Comparison of ENCODE assay signal across 8 cellular contexts in genomic region chr21:45471229-45472052, GRCh38.
DNase-seq lines count a peak whose midpoint lies in the region; ATAC-seq and TF ChIP-seq lines count a peak whose summit lies in the region.

No MANE protein-coding gene starts in this region.

- H3K4me3 ChIP-seq in foreskin fibroblast (ENCODE audit: low read depth in 1 of 2, low read length in 2 of 2) = peak overlapping the region; percentile 17 to 43

- no peaks in the 10 kb centered on the region for H3K27me3 ChIP-seq in CD4-positive, alpha-beta T cell (ENCODE audit: control insufficient read depth, insufficient read depth, low read length)

- CTCF ChIA-PET in CD4-positive, alpha-beta T cell (lab: Charles Lee) = interaction anchor here (1.1 kb wide), 1 partner anchor 9 kb away, joined by 4 read pairs; no protein-coding TSS in a partner anchor
- CTCF ChIA-PET in T-cell (lab: Charles Lee) = no interaction called here

- H3K36me3 Mint-ChIP-seq in CD4-positive, alpha-beta T cell (ENCODE audit: low read depth) = no peaks in the 10 kb centered on the region
- H3K36me3 Mint-ChIP-seq in T-cell = no peaks in the 10 kb centered on the region
- H3K36me3 Mint-ChIP-seq in stimulated activated effector memory CD8-positive, alpha-beta T cell treated with anti-CD3 and anti-CD28 coated beads, Interleukin-12 subunit alpha, Interleukin-12 subunit beta, amount 100 ng/mL, for 72 hours = no peaks in the 10 kb centered on the region

- DNase-seq in CD4-positive, alpha-beta T cell = no peak
- no peak for DNase-seq in T-cell
- peak; percentile 75 to 83 for DNase-seq in foreskin fibroblast
- DNase-seq in pulmonary artery endothelial cell (ENCODE audit: low read depth, low spot score) = peak; percentile 57
- no peak for DNase-seq in UCSD-AML1 (lab: John Stamatoyannopoulos, UW; ENCODE audit: unreplicated experiment)
- DNase-seq in stimulated activated effector memory CD8-positive, alpha-beta T cell treated with anti-CD3 and anti-CD28 coated beads, Interleukin-12 subunit alpha, Interleukin-12 subunit beta, amount 100 ng/mL, for 72 hours (ENCODE audit: low spot score in 2 of 2) = no peak
- no peak for DNase-seq in DMS53 (lab: John Stamatoyannopoulos, UW)

- no peaks in the 10 kb centered on the region for H3K9me3 ChIP-seq in CD4-positive, alpha-beta T cell (ENCODE audit: control insufficient read depth, low read length)

- peaks cover 14% of the 10 kb centered on the region for H3K4me1 Mint-ChIP-seq in CD4-positive, alpha-beta T cell (ENCODE audit: low read depth)
- peaks cover 13 to 30% (median 14%) of the 10 kb centered on the region in 3 donors for H3K4me1 Mint-ChIP-seq in T-cell
- no peaks in the 10 kb centered on the region for H3K4me1 Mint-ChIP-seq in stimulated activated effector memory CD8-positive, alpha-beta T cell treated with anti-CD3 and anti-CD28 coated beads, Interleukin-12 subunit alpha, Interleukin-12 subunit beta, amount 100 ng/mL, for 72 hours

- no peak overlapping the region for H3K4me3 Mint-ChIP-seq in CD4-positive, alpha-beta T cell
- H3K4me3 Mint-ChIP-seq in T-cell = peak overlapping the region in 1 of 3 donors; percentile 49
- H3K4me3 Mint-ChIP-seq in stimulated activated effector memory CD8-positive, alpha-beta T cell treated with anti-CD3 and anti-CD28 coated beads, Interleukin-12 subunit alpha, Interleukin-12 subunit beta, amount 100 ng/mL, for 72 hours = no peak overlapping the region

- H3K9me3 Mint-ChIP-seq in CD4-positive, alpha-beta T cell = no peaks in the 10 kb centered on the region
- H3K9me3 Mint-ChIP-seq in T-cell = no peaks in the 10 kb centered on the region
- H3K9me3 Mint-ChIP-seq in stimulated activated effector memory CD8-positive, alpha-beta T cell treated with anti-CD3 and anti-CD28 coated beads, Interleukin-12 subunit alpha, Interleukin-12 subunit beta, amount 100 ng/mL, for 72 hours = no peaks in the 10 kb centered on the region

- TF ChIP-seq CTCF in CD4-positive, alpha-beta T cell (IDR thresholded peaks at IDR 0.05) = no peak
- no peak for TF ChIP-seq CTCF in foreskin fibroblast (IDR thresholded peaks at IDR 0.05; ENCODE audit: low read depth, low read length)

- no peak for ATAC-seq in CD4-positive, alpha-beta T cell (ENCODE audit: poor library complexity)
- ATAC-seq in T-cell (replicated peaks in 1 of 4) (no peak), HG02852 (IDR thresholded peaks at IDR 0.05; ENCODE audit: unreplicated experiment) (no peak)
- no peak for ATAC-seq in stimulated activated effector memory CD8-positive, alpha-beta T cell treated with anti-CD3 and anti-CD28 coated beads, Interleukin-12 subunit alpha, Interleukin-12 subunit beta, amount 100 ng/mL, for 72 hours

- H3K27ac Mint-ChIP-seq in CD4-positive, alpha-beta T cell = no peak overlapping the region
- H3K27ac Mint-ChIP-seq in T-cell = peak overlapping the region; percentile 95 to 96
- no peak overlapping the region for H3K27ac Mint-ChIP-seq in stimulated activated effector memory CD8-positive, alpha-beta T cell treated with anti-CD3 and anti-CD28 coated beads, Interleukin-12 subunit alpha, Interleukin-12 subunit beta, amount 100 ng/mL, for 72 hours

- POLR2A ChIA-PET in CD4-positive, alpha-beta T cell (lab: Charles Lee) = no interaction called here
- POLR2A ChIA-PET in T-cell (lab: Charles Lee) = no interaction called here

- H3K27ac ChIP-seq in CD4-positive, alpha-beta T cell (ENCODE audit: low read depth, low read length) = peak overlapping the region; percentile 23

- intact Hi-C loops in CD4-positive, alpha-beta T cell (cut with DNase I, micrococcal nuclease) = no loop called here

- no peaks in the 10 kb centered on the region for H3K27me3 Mint-ChIP-seq in CD4-positive, alpha-beta T cell
- H3K27me3 Mint-ChIP-seq in T-cell = peaks cover 0 to 5% of the 10 kb centered on the region in 2 donors

Comparison
In these comparisons a context has a peak if more than half of its experiments do, and no peak if none do; other contexts are left out.
1. DNase-seq: peak in foreskin fibroblast (2 of 2) and pulmonary artery endothelial cell (single experiment); none in CD4-positive, alpha-beta T cell (0 of 10), T-cell (0 of 34), UCSD-AML1 (single experiment), stimulated activated effector memory CD8-positive, alpha-beta T cell treated with anti-CD3 and anti-CD28 coated beads, Interleukin-12 subunit alpha, Interleukin-12 subunit beta, amount 100 ng/mL, for 72 hours (0 of 2) and DMS53 (single experiment).
2. H3K27ac Mint-ChIP-seq: peak in T-cell (2 of 2); none in CD4-positive, alpha-beta T cell (single experiment) and stimulated activated effector memory CD8-positive, alpha-beta T cell treated with anti-CD3 and anti-CD28 coated beads, Interleukin-12 subunit alpha, Interleukin-12 subunit beta, amount 100 ng/mL, for 72 hours (single experiment).